Comparison of ENCODE assay signal across 8 cellular contexts in genomic region chr5:141100243-141100805, GRCh38. TPM values are rescaled to one million over a fixed set of nuclear protein-coding genes. Genes with fewer than 3 reads are reported as not detected.
DNase-seq lines count a peak whose midpoint lies in the region; ATAC-seq lines count a peak whose summit lies in the region.

Gene PCDHB3 (plus strand): TSS chr5:141100473. CDS start chr5:141100650, 177 bp downstream.

- H3K27ac Mint-ChIP-seq in activated CD8-positive, alpha-beta T cell treated with anti-CD3 and anti-CD28 coated beads, Interleukin-2, amount 10 ng/mL, durations not matched to agents 7 days and 5 days, result no peak within 1 kb of the TSS
- no peak within 1 kb of the TSS for H3K27ac Mint-ChIP-seq in stimulated activated naive CD8-positive, alpha-beta T cell treated with anti-CD3 and anti-CD28 coated beads, Interleukin-15, amount 100 ng/mL, for 72 hours

- H3K4me1 Mint-ChIP-seq in activated CD8-positive, alpha-beta T cell treated with anti-CD3 and anti-CD28 coated beads, Interleukin-2, amount 10 ng/mL, durations not matched to agents 7 days and 5 days (ENCODE audit: low read depth), result no peaks in the 10 kb centered on the region
- no peaks in the 10 kb centered on the region for H3K4me1 Mint-ChIP-seq in stimulated activated naive CD8-positive, alpha-beta T cell treated with anti-CD3 and anti-CD28 coated beads, Interleukin-15, amount 100 ng/mL, for 72 hours

- DNase-seq in Ammon's horn (ENCODE audit: low spot score), result peak; percentile 50
- DNase-seq in HT-29 (ENCODE audit: low spot score), result peak; percentile 13
- DNase-seq in activated CD8-positive, alpha-beta T cell treated with anti-CD3 and anti-CD28 coated beads, Interleukin-2, amount 10 ng/mL, durations not matched to agents 7 days and 5 days, result peak; percentile 39
- DNase-seq in iPS DF 4.7 (ENCODE audit: extremely low read depth, low spot score), result peak; percentile 60
- DNase-seq in stimulated activated naive CD8-positive, alpha-beta T cell treated with anti-CD3 and anti-CD28 coated beads, Interleukin-15, amount 100 ng/mL, for 72 hours, result peak; percentile 17 to 37
- no peak for DNase-seq in NCI-H446 (lab: John Stamatoyannopoulos, UW)
- DNase-seq in SW 1271 (lab: John Stamatoyannopoulos, UW), result no peak

- POLR2A ChIA-PET in activated CD8-positive, alpha-beta T cell treated with anti-CD3 and anti-CD28 coated beads, Interleukin-2, amount 10 ng/mL, durations not matched to agents 7 days and 5 days (lab: Charles Lee), result no interaction called here

- H3K9me3 Mint-ChIP-seq in activated CD8-positive, alpha-beta T cell treated with anti-CD3 and anti-CD28 coated beads, Interleukin-2, amount 10 ng/mL, durations not matched to agents 7 days and 5 days (ENCODE audit: insufficient read depth), result peaks cover 28% of the 10 kb centered on the region
- peaks cover 14 to 26% of the 10 kb centered on the region in 2 donors for H3K9me3 Mint-ChIP-seq in stimulated activated naive CD8-positive, alpha-beta T cell treated with anti-CD3 and anti-CD28 coated beads, Interleukin-15, amount 100 ng/mL, for 72 hours

- ATAC-seq in activated CD8-positive, alpha-beta T cell treated with anti-CD3 and anti-CD28 coated beads, Interleukin-2, amount 10 ng/mL, durations not matched to agents 7 days and 5 days, result no peak
- ATAC-seq in stimulated activated naive CD8-positive, alpha-beta T cell treated with anti-CD3 and anti-CD28 coated beads, Interleukin-15, amount 100 ng/mL, for 72 hours, result no peak
- ATAC-seq in HG03280 (IDR thresholded peaks at IDR 0.05; ENCODE audit: unreplicated experiment), result no peak

- peaks cover 10% of the 10 kb centered on the region for H3K27me3 Mint-ChIP-seq in activated CD8-positive, alpha-beta T cell treated with anti-CD3 and anti-CD28 coated beads, Interleukin-2, amount 10 ng/mL, durations not matched to agents 7 days and 5 days (ENCODE audit: low read depth)
- peaks cover 38% of the 10 kb centered on the region for H3K27me3 Mint-ChIP-seq in stimulated activated naive CD8-positive, alpha-beta T cell treated with anti-CD3 and anti-CD28 coated beads, Interleukin-15, amount 100 ng/mL, for 72 hours

- H3K4me3 Mint-ChIP-seq in activated CD8-positive, alpha-beta T cell treated with anti-CD3 and anti-CD28 coated beads, Interleukin-2, amount 10 ng/mL, durations not matched to agents 7 days and 5 days, result no peak within 1 kb of the TSS
- H3K4me3 Mint-ChIP-seq in stimulated activated naive CD8-positive, alpha-beta T cell treated with anti-CD3 and anti-CD28 coated beads, Interleukin-15, amount 100 ng/mL, for 72 hours, result no peak within 1 kb of the TSS

- H3K36me3 Mint-ChIP-seq in activated CD8-positive, alpha-beta T cell treated with anti-CD3 and anti-CD28 coated beads, Interleukin-2, amount 10 ng/mL, durations not matched to agents 7 days and 5 days (ENCODE audit: low read depth), result peaks cover 1% of the 10 kb centered on the region

- CTCF ChIA-PET in activated CD8-positive, alpha-beta T cell treated with anti-CD3 and anti-CD28 coated beads, Interleukin-2, amount 10 ng/mL, durations not matched to agents 7 days and 5 days (lab: Charles Lee), result no interaction called here

RNA-seq across cellular contexts. Expression of gene PCDHB3, which starts in this region (rescaled TPM):
- total RNA-seq in HT-29 (2014; rRNA removed; shearing (Covaris generic)), result 0.03 TPM in 1 of 2 replicates, not detected in the other
- total RNA-seq in activated CD8-positive, alpha-beta T cell treated with anti-CD3 and anti-CD28 coated beads, Interleukin-2, amount 10 ng/mL, durations not matched to agents 7 days and 5 days, result not detected

Comparison
In these comparisons a context has a peak if more than half of its experiments do, and no peak if none do; other contexts are left out.
1. Peak in DNase-seq in HT-29; RNA of the gene not detected or under 1 TPM.
2. Peak in DNase-seq in activated CD8-positive, alpha-beta T cell treated with anti-CD3 and anti-CD28 coated beads, Interleukin-2, amount 10 ng/mL, durations not matched to agents 7 days and 5 days; RNA of the gene not detected or under 1 TPM.
3. DNase-seq: peak in Ammon's horn (single experiment), iPS DF 4.7 (single experiment) and stimulated activated naive CD8-positive, alpha-beta T cell treated with anti-CD3 and anti-CD28 coated beads, Interleukin-15, amount 100 ng/mL, for 72 hours (2 of 2); none in NCI-H446 (0 of 2) and SW 1271 (0 of 2).